1 cellular context compared by ENCODE assay signal in genomic region chr9:34032631-34033030, GRCh38.
TF ChIP-seq lines count a peak whose summit lies in the region.

No MANE protein-coding gene starts in this region.

TF ChIP-seq in K562, 482 proteins besides CTCF, POLR2A, EP300 and RAD21:
- no peak for TF ChIP-seq NR2C2 (CRISPR knock-in tag; IDR thresholded peaks at IDR 0.05)
- TF ChIP-seq NR2C2 (tag; IDR thresholded peaks at IDR 0.05): no peak
- no peak for TF ChIP-seq PRPF4 (IDR thresholded peaks at IDR 0.05; ENCODE audit: insufficient read depth, low read depth, low read length, poor library complexity, severe bottlenecking)
- TF ChIP-seq POLR2G (IDR thresholded peaks at IDR 0.05; ENCODE audit: low read depth, low read length): no peak
- TF ChIP-seq ZNF76 (CRISPR knock-in tag; IDR thresholded peaks at IDR 0.05; ENCODE audit: borderline replicate concordance): no peak
- TF ChIP-seq, protein P1, sequence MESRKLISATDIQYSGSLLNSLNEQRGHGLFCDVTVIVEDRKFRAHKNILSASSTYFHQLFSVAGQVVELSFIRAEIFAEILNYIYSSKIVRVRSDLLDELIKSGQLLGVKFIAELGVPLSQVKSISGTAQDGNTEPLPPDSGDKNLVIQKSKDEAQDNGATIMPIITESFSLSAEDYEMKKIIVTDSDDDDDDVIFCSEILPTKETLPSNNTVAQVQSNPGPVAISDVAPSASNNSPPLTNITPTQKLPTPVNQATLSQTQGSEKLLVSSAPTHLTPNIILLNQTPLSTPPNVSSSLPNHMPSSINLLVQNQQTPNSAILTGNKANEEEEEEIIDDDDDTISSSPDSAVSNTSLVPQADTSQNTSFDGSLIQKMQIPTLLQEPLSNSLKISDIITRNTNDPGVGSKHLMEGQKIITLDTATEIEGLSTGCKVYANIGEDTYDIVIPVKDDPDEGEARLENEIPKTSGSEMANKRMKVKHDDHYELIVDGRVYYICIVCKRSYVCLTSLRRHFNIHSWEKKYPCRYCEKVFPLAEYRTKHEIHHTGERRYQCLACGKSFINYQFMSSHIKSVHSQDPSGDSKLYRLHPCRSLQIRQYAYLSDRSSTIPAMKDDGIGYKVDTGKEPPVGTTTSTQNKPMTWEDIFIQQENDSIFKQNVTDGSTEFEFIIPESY (CRISPR knock-in tag; IDR thresholded peaks at IDR 0.05): 0 out of 2 replicates have a peak, but pooled peaks have one; percentile 11
- no peak for TF ChIP-seq HMBOX1 (IDR thresholded peaks at IDR 0.05)
- TF ChIP-seq ZNF121 (CRISPR knock-in tag; conservative IDR thresholded peaks at IDR 0.05): peak; percentile 39
